In genomic region chr4:104942990-104943758, GRCh38 we compare ENCODE assay signal across 1 cellular context.
A peak's percentile ranks its signal among the peaks of the same experiment; 100 is the strongest.
TF ChIP-seq lines count a peak whose summit lies in the region.

No MANE protein-coding gene starts in this region.

TF ChIP-seq in GM12878, 131 proteins besides CTCF, POLR2A, EP300 and RAD21 (continued from another document and continues in another):
- no peak for TF ChIP-seq REST (IDR thresholded peaks at IDR 0.05; ENCODE audit: low read depth, low read length)
- TF ChIP-seq E4F1 (IDR thresholded peaks at IDR 0.05; ENCODE audit: borderline replicate concordance, partially characterized antibody), result no peak
- no peak; a peak in 1 of 4 replicates for TF ChIP-seq BHLHE40 (IDR thresholded peaks at IDR 0.05; ENCODE audit: borderline replicate concordance in 1 of 2, low read depth in 2 of 2, low read length in 1 of 2)
- no peak for TF ChIP-seq KAT2A (conservative IDR thresholded peaks at IDR 0.05; ENCODE audit: control insufficient read depth, low read depth, low read length)
- TF ChIP-seq SIX5 (IDR thresholded peaks at IDR 0.05; ENCODE audit: low read depth, low read length, severe bottlenecking), result no peak
- TF ChIP-seq SUPT20H (IDR thresholded peaks at IDR 0.05; ENCODE audit: borderline replicate concordance, control insufficient read depth, low read depth, low read length), result no peak
- no peak for TF ChIP-seq IRF5 (IDR thresholded peaks at IDR 0.05; ENCODE audit: borderline replicate concordance)
- no peak for TF ChIP-seq E2F8 (IDR thresholded peaks at IDR 0.05; ENCODE audit: low read depth, partially characterized antibody)
- TF ChIP-seq ZNF274 (IDR thresholded peaks at IDR 0.05; ENCODE audit: insufficient read depth, insufficient read length), result no peak
- TF ChIP-seq CHD4 (IDR thresholded peaks at IDR 0.05), result no peak
- no peak for TF ChIP-seq PRDM15 (CRISPR knock-in tag; IDR thresholded peaks at IDR 0.05)
- TF ChIP-seq USF1 (IDR thresholded peaks at IDR 0.05; ENCODE audit: borderline replicate concordance, extremely low read length, insufficient read depth, low read depth, low read length), result no peak
- TF ChIP-seq ZNF622 (IDR thresholded peaks at IDR 0.05), result no peak
- TF ChIP-seq JUND (IDR thresholded peaks at IDR 0.05; ENCODE audit: low read depth, low read length), result no peak
- TF ChIP-seq HDAC2 (IDR thresholded peaks at IDR 0.05), result no peak
- no peak; the same call in 1 of the 2 replicates for TF ChIP-seq PML (IDR thresholded peaks at IDR 0.05; ENCODE audit: low read length)
- no peak for TF ChIP-seq POLR2AphosphoS5 (IDR thresholded peaks at IDR 0.05; ENCODE audit: low read length)
- TF ChIP-seq NFXL1 (IDR thresholded peaks at IDR 0.05; ENCODE audit: borderline replicate concordance), result no peak
- peak; percentile 63 for TF ChIP-seq MEF2B (IDR thresholded peaks at IDR 0.05; ENCODE audit: partially characterized antibody, poor library complexity, severe bottlenecking)
- no peak for TF ChIP-seq ZNF207 (IDR thresholded peaks at IDR 0.05; ENCODE audit: borderline replicate concordance)
- TF ChIP-seq YBX1 (IDR thresholded peaks at IDR 0.05), result no peak
- TF ChIP-seq SMARCA5 (IDR thresholded peaks at IDR 0.05), result no peak
- TF ChIP-seq RB1 (IDR thresholded peaks at IDR 0.05; ENCODE audit: borderline replicate concordance), result no peak
- TF ChIP-seq JUNB (IDR thresholded peaks at IDR 0.05), result peak; percentile 43; the same call in 1 of the 2 replicates
- no peak for TF ChIP-seq FOXK2 (IDR thresholded peaks at IDR 0.05)
- no peak for TF ChIP-seq ZNF592 (IDR thresholded peaks at IDR 0.05)
- no peak for TF ChIP-seq BCLAF1 (IDR thresholded peaks at IDR 0.05)
- TF ChIP-seq ATF7 (IDR thresholded peaks at IDR 0.05; ENCODE audit: low read depth), result peak; percentile 74
- no peak for TF ChIP-seq STAT1 (conservative IDR thresholded peaks at IDR 0.05)
- TF ChIP-seq ZBTB33 (IDR thresholded peaks at IDR 0.05), result no peak
